27 cellular contexts compared by ENCODE assay signal in genomic region chr11:44742470-44742869, GRCh38. TPM values are rescaled to one million over a fixed set of nuclear protein-coding genes. Genes with fewer than 3 reads are reported as not detected.
"Had no signal": no experiment of that assay in that cellular context is flagged by ENCODE, and none has a peak within 500 bp of the region (broad histone marks: within the 10 kb centered on the region; RNA-seq: fewer than 3 reads in every experiment).

No MANE protein-coding gene starts in this region.

- H3K4me3 Mint-ChIP-seq: activated CD4-positive, alpha-beta T cell treated with anti-CD3 and anti-CD28 coated beads, Interleukin-2, amount 10 ng/mL, durations not matched to agents 7 days and 5 days; activated CD8-positive, alpha-beta memory T cell treated with anti-CD3 and anti-CD28 coated beads, Interleukin-2, amount 10 ng/mL, durations not matched to agents 7 days and 5 days; activated CD8-positive, alpha-beta T cell treated with anti-CD3 and anti-CD28 coated beads for 36 hours; central memory CD8-positive, alpha-beta T cell; natural killer cell; stimulated activated naive B cell treated with anti-CD40 and anti-IgM and Interleukin-4, amounts not matched to agents 10 μg/mL and 1 μg/mL and 100 μg/mL, for 72 hours had no signal

- H3K9me3 Mint-ChIP-seq: activated CD4-positive, alpha-beta T cell treated with anti-CD3 and anti-CD28 coated beads, Interleukin-2, amount 10 ng/mL, durations not matched to agents 7 days and 5 days; activated CD8-positive, alpha-beta T cell treated with anti-CD3 and anti-CD28 coated beads for 36 hours; activated naive CD4-positive, alpha-beta T cell treated with anti-CD3 and anti-CD28 coated beads, Interleukin-2, amount 50 U/mL, for 72 hours; central memory CD8-positive, alpha-beta T cell; natural killer cell; stimulated activated naive B cell treated with anti-CD40 and anti-IgM and Interleukin-4, amounts not matched to agents 10 μg/mL and 1 μg/mL and 100 μg/mL, for 72 hours had no signal

- H3K4me1 Mint-ChIP-seq: natural killer cell had no signal

- H3K9me3 ChIP-seq: neutrophil, pancreas, right lobe of liver, SK-N-SH, testis, upper lobe of left lung had no signal

- H3K27me3 ChIP-seq: pancreas, right lobe of liver, testis, upper lobe of left lung had no signal

- ATAC-seq: activated CD8-positive, alpha-beta memory T cell treated with anti-CD3 and anti-CD28 coated beads, Interleukin-2, amount 10 ng/mL, durations not matched to agents 7 days and 5 days; activated CD8-positive, alpha-beta T cell treated with anti-CD3 and anti-CD28 coated beads for 36 hours; activated naive CD4-positive, alpha-beta T cell treated with anti-CD3 and anti-CD28 coated beads, Interleukin-2, amount 50 U/mL, for 72 hours; natural killer cell; pancreas; stimulated activated naive B cell treated with anti-CD40 and anti-IgM and Interleukin-4, amounts not matched to agents 10 μg/mL and 1 μg/mL and 100 μg/mL, for 72 hours had no signal

- FAIRE-seq: colon, kidney, pancreas, small intestine had no signal

- DNase-seq: activated CD4-positive, alpha-beta T cell treated with anti-CD3 and anti-CD28 coated beads, Interleukin-2, amount 10 ng/mL, durations not matched to agents 7 days and 5 days; activated CD4-positive, CD25-positive, alpha-beta regulatory T cell treated with anti-CD3 and anti-CD28 coated beads, Interleukin-2, amount 50 U/mL, for 72 hours; activated CD8-positive, alpha-beta memory T cell treated with anti-CD3 and anti-CD28 coated beads, Interleukin-2, amount 10 ng/mL, durations not matched to agents 7 days and 5 days; activated CD8-positive, alpha-beta T cell treated with anti-CD3 and anti-CD28 coated beads for 36 hours; activated effector memory CD4-positive, alpha-beta T cell treated with anti-CD3 and anti-CD28 coated beads, Interleukin-2, amount 50 U/mL, for 16 hours; activated T-cell treated with anti-CD3 and anti-CD28 coated beads for 4 hours; aorta; dorsolateral prefrontal cortex; foreskin fibroblast; kidney; natural killer cell; right lobe of liver; SK-N-SH; small intestine; stimulated activated CD4-positive, alpha-beta T cell treated with anti-CD3 and anti-CD28 coated beads, Interleukin-2, amount 100 ng/mL, for 24 hours; stimulated activated naive B cell treated with anti-CD40 and anti-IgM and Interleukin-4, amounts not matched to agents 10 μg/mL and 1 μg/mL and 100 μg/mL, for 72 hours; testis; upper lobe of left lung had no signal

- H3K36me3 ChIP-seq: neutrophil, pancreas, right lobe of liver, upper lobe of left lung had no signal

- H3K4me2 ChIP-seq: SK-N-SH had no signal

- H3K4me1 ChIP-seq: pancreas, right lobe of liver, testis had no signal

- H3K36me3 Mint-ChIP-seq: activated CD8-positive, alpha-beta memory T cell treated with anti-CD3 and anti-CD28 coated beads, Interleukin-2, amount 10 ng/mL, durations not matched to agents 7 days and 5 days; activated naive CD4-positive, alpha-beta T cell treated with anti-CD3 and anti-CD28 coated beads, Interleukin-2, amount 50 U/mL, for 72 hours; natural killer cell; stimulated activated naive B cell treated with anti-CD40 and anti-IgM and Interleukin-4, amounts not matched to agents 10 μg/mL and 1 μg/mL and 100 μg/mL, for 72 hours had no signal

- H3K4me3 ChIP-seq: dorsolateral prefrontal cortex, lung, pancreas, right lobe of liver, testis, upper lobe of left lung had no signal

- H3K9ac ChIP-seq: SK-N-SH had no signal

- H3K27me3 Mint-ChIP-seq: activated CD4-positive, alpha-beta T cell treated with anti-CD3 and anti-CD28 coated beads, Interleukin-2, amount 10 ng/mL, durations not matched to agents 7 days and 5 days had no signal

- H3K27ac Mint-ChIP-seq: activated CD4-positive, alpha-beta T cell treated with anti-CD3 and anti-CD28 coated beads, Interleukin-2, amount 10 ng/mL, durations not matched to agents 7 days and 5 days; activated CD8-positive, alpha-beta memory T cell treated with anti-CD3 and anti-CD28 coated beads, Interleukin-2, amount 10 ng/mL, durations not matched to agents 7 days and 5 days; activated CD8-positive, alpha-beta T cell treated with anti-CD3 and anti-CD28 coated beads for 36 hours; activated naive CD4-positive, alpha-beta T cell treated with anti-CD3 and anti-CD28 coated beads, Interleukin-2, amount 50 U/mL, for 72 hours; natural killer cell; stimulated activated naive B cell treated with anti-CD40 and anti-IgM and Interleukin-4, amounts not matched to agents 10 μg/mL and 1 μg/mL and 100 μg/mL, for 72 hours had no signal

- H3K27ac ChIP-seq: epithelial cell of prostate, neutrophil, pancreas, right lobe of liver, testis, VCaP had no signal

RNA-seq across cellular contexts. Expression of gene TSPAN18, which starts 15.7 kb away (rescaled TPM):
- total RNA-seq: fibroblast of lung had no signal
